In genomic region chr13:50766043-50766442, GRCh38 we compare ENCODE assay signal across 34 cellular contexts.
DNase-seq lines count a peak whose midpoint lies in the region; ATAC-seq and TF ChIP-seq lines count a peak whose summit lies in the region.
"Had no signal": no experiment of that assay in that cellular context is flagged by ENCODE, and none has a peak within 500 bp of the region (broad histone marks: within the 10 kb centered on the region; RNA-seq: fewer than 3 reads in every experiment).

No MANE protein-coding gene starts in this region.

- H3K27me3 ChIP-seq in esophagus muscularis mucosa, result no peaks in the 10 kb centered on the region
- H3K27me3 ChIP-seq: neural progenitor cell, stomach, thyroid gland, uterus had no signal

- WGBS in esophagus muscularis mucosa, result 86% methylated on average over 6 of the region's 6 CpGs

- peaks cover 16% of the 10 kb centered on the region for H3K9me3 Mint-ChIP-seq in nephron
- H3K9me3 Mint-ChIP-seq: activated CD4-positive, alpha-beta memory T cell treated with anti-CD3 and anti-CD28 coated beads, Interleukin-2, amount 10 ng/mL, durations not matched to agents 7 days and 5 days; activated naive CD4-positive, alpha-beta T cell treated with anti-CD3 and anti-CD28 coated beads for 36 hours; activated T-helper 1 cell treated with anti-CD3 and anti-CD28 coated beads, Interleukin-12 subunit alpha, Interleukin-12 subunit beta, Interleukin-2, Interleukin-4 antibody, amounts not matched to agents 30 ng/mL and 10 ng/mL and 1 ng/mL, durations not matched to agents 14 hours and 24 hours and 36 hours; central memory CD8-positive, alpha-beta T cell; dendritic cell treated with granulocyte-macrophage colony-stimulating factor and Interleukin-4, amounts not matched to agents 40 ng/mL and 50 ng/mL, for 4 days; endodermal cell; memory B cell; neural progenitor cell had no signal

- H3K27ac ChIP-seq in esophagus muscularis mucosa (replicated peaks in 1 of 4), result no peak overlapping the region
- H3K27ac ChIP-seq: neural progenitor cell, parathyroid adenoma, stomach, thyroid gland, uterus had no signal

- peak; percentile 46 for DNase-seq in AG08395 (ENCODE audit: low spot score)
- peak; percentile 20 for DNase-seq in NCI-H2171 (lab: John Stamatoyannopoulos, UW)
- DNase-seq in fibroblast of mammary gland (ENCODE audit: low read depth), result peak; percentile 68
- no peak for DNase-seq in esophagus muscularis mucosa (ENCODE audit: extremely low spot score)
- DNase-seq in stimulated activated naive CD8-positive, alpha-beta T cell treated with anti-CD3 and anti-CD28 coated beads, Interleukin-15, Interleukin-2, amounts not matched to agents 100 U/mL and 50 U/mL, for 24 hours, result no peak
- DNase-seq: activated CD4-positive, alpha-beta memory T cell treated with anti-CD3 and anti-CD28 coated beads, Interleukin-2, amount 10 ng/mL, durations not matched to agents 7 days and 5 days; activated CD4-positive, alpha-beta T cell treated with anti-CD3 and anti-CD28 coated beads for 1 hour; activated CD8-positive, alpha-beta memory T cell treated with anti-CD3 and anti-CD28 coated beads, Interleukin-2, amount 50 U/mL, for 4 hours; activated naive CD4-positive, alpha-beta T cell treated with anti-CD3 and anti-CD28 coated beads for 36 hours; DMS53; endodermal cell; H7; MM.1S; NCI-H2029 treated with DMSO at 0.1 percent for 48 hours; NK-92 treated with Interleukin-12 subunit alpha and Interleukin-12 subunit beta, amount 100 ng/mL, for 24 hours; PC-3; right cardiac atrium; stimulated activated CD8-positive, alpha-beta memory T cell treated with anti-CD3 and anti-CD28 coated beads, Interleukin-4, amount 100 ng/mL, for 48 hours; stomach; uterus had no signal

- intact Hi-C loops in esophagus muscularis mucosa (cut with DNase I), result no loop called here

- no peak for TF ChIP-seq EP300 in esophagus muscularis mucosa (IDR thresholded peaks at IDR 0.05)

- ATAC-seq in HG03095 (IDR thresholded peaks at IDR 0.05; ENCODE audit: unreplicated experiment) (no peak), HG03196 (IDR thresholded peaks at IDR 0.05; ENCODE audit: unreplicated experiment) (no peak)
- no peak for ATAC-seq in stimulated activated naive CD8-positive, alpha-beta T cell treated with anti-CD3 and anti-CD28 coated beads, Interleukin-15, Interleukin-2, amounts not matched to agents 100 U/mL and 50 U/mL, for 24 hours
- ATAC-seq: HepG2, left lobe of liver, PC-3, right cardiac atrium, Right ventricle myocardium inferior had no signal

- H3K36me3 Mint-ChIP-seq in nephron (ENCODE audit: low read depth), result peaks cover 4% of the 10 kb centered on the region
- H3K36me3 Mint-ChIP-seq: neural progenitor cell had no signal

- H3K9me3 ChIP-seq in esophagus muscularis mucosa, result no peaks in the 10 kb centered on the region
- H3K9me3 ChIP-seq: stomach, thyroid gland, uterus had no signal

- no peak overlapping the region for H3K4me3 ChIP-seq in fibroblast of mammary gland (ENCODE audit: control insufficient read depth, low read depth, low read length)
- H3K4me3 ChIP-seq in esophagus muscularis mucosa, result no peak overlapping the region
- H3K4me3 ChIP-seq: neural progenitor cell, stomach, thyroid gland, uterus had no signal

- no peaks in the 10 kb centered on the region for H3K4me1 ChIP-seq in esophagus muscularis mucosa
- H3K4me1 ChIP-seq: neural progenitor cell, parathyroid adenoma, stomach, thyroid gland, uterus had no signal

- peak overlapping the region; percentile 3 to 46 (median 40) for H3K27ac Mint-ChIP-seq in nephron
- H3K27ac Mint-ChIP-seq: activated CD4-positive, alpha-beta memory T cell treated with anti-CD3 and anti-CD28 coated beads, Interleukin-2, amount 10 ng/mL, durations not matched to agents 7 days and 5 days; activated naive CD4-positive, alpha-beta T cell treated with anti-CD3 and anti-CD28 coated beads for 36 hours; activated T-helper 1 cell treated with anti-CD3 and anti-CD28 coated beads, Interleukin-12 subunit alpha, Interleukin-12 subunit beta, Interleukin-2, Interleukin-4 antibody, amounts not matched to agents 30 ng/mL and 10 ng/mL and 1 ng/mL, durations not matched to agents 14 hours and 24 hours and 36 hours; dendritic cell treated with granulocyte-macrophage colony-stimulating factor and Interleukin-4, amounts not matched to agents 40 ng/mL and 50 ng/mL, for 4 days; endodermal cell; neural progenitor cell had no signal

- H3K4me3 Mint-ChIP-seq in nephron, result no peak overlapping the region
- H3K4me3 Mint-ChIP-seq: activated CD4-positive, alpha-beta memory T cell treated with anti-CD3 and anti-CD28 coated beads, Interleukin-2, amount 10 ng/mL, durations not matched to agents 7 days and 5 days; activated naive CD4-positive, alpha-beta T cell treated with anti-CD3 and anti-CD28 coated beads for 36 hours; activated T-helper 1 cell treated with anti-CD3 and anti-CD28 coated beads, Interleukin-12 subunit alpha, Interleukin-12 subunit beta, Interleukin-2, Interleukin-4 antibody, amounts not matched to agents 30 ng/mL and 10 ng/mL and 1 ng/mL, durations not matched to agents 14 hours and 24 hours and 36 hours; B cell; central memory CD8-positive, alpha-beta T cell; dendritic cell treated with granulocyte-macrophage colony-stimulating factor and Interleukin-4, amounts not matched to agents 40 ng/mL and 50 ng/mL, for 4 days; endodermal cell; memory B cell; neural progenitor cell had no signal

- no peak for TF ChIP-seq POLR2A in esophagus muscularis mucosa (IDR thresholded peaks at IDR 0.05; ENCODE audit: low read depth)

- H3K4me1 Mint-ChIP-seq in nephron, result peaks cover 19% of the 10 kb centered on the region

- no peaks in the 10 kb centered on the region for H3K36me3 ChIP-seq in esophagus muscularis mucosa
- H3K36me3 ChIP-seq: neural progenitor cell, stomach, thyroid gland, uterus had no signal

- peaks cover 3% of the 10 kb centered on the region for H3K27me3 Mint-ChIP-seq in nephron (ENCODE audit: low read depth)
- H3K27me3 Mint-ChIP-seq: B cell, memory B cell had no signal

- TF ChIP-seq CTCF in fibroblast of mammary gland (conservative IDR thresholded peaks at IDR 0.05; ENCODE audit: control insufficient read depth, insufficient read depth, low read depth, low read length) (no peak), nephron (IDR thresholded peaks at IDR 0.05; ENCODE audit: unreplicated experiment in 3 of 3) (no peak), esophagus muscularis mucosa (IDR thresholded peaks at IDR 0.05) (no peak)

Comparison
In these comparisons a context has a peak if more than half of its experiments do, and no peak if none do; other contexts are left out.
1. DNase-seq: peak in AG08395 (single experiment), NCI-H2171 (single experiment) and fibroblast of mammary gland (single experiment); none in esophagus muscularis mucosa (single experiment) and stimulated activated naive CD8-positive, alpha-beta T cell treated with anti-CD3 and anti-CD28 coated beads, Interleukin-15, Interleukin-2, amounts not matched to agents 100 U/mL and 50 U/mL, for 24 hours (single experiment).